23 cellular contexts compared by ENCODE assay signal in the genomic region with DNA sequence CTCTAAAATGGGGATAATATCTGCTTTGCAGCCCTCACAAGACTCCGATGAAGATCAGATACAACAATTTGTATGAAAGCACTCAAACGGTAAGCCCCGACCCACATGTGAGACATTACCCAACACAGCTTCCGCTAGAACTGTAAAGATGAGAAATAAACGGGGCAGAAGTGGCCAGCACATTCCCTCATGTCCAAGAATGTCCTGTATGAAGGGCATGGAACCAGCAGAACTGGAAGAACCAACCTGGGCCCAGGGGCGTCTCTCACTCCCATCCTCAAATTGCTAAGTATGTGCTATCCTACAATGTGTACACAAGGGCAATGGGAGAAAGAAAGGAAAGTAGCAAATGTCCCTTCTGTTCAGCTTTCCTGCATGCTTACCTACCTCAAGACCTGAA. TPM values are rescaled to one million over a fixed set of nuclear protein-coding genes. Genes with fewer than 3 reads are reported as not detected.
DNase-seq lines count a peak whose midpoint lies in the region; ATAC-seq and TF ChIP-seq lines count a peak whose summit lies in the region.
"Had no signal": no experiment of that assay in that cellular context is flagged by ENCODE, and none has a peak within 500 bp of the region (broad histone marks: within the 10 kb centered on the region; RNA-seq: fewer than 3 reads in every experiment).

No MANE protein-coding gene starts in this region.

- H3K18ac ChIP-seq in mesendoderm (ENCODE audit: low read length), result no peak overlapping the region

- no peaks in the 10 kb centered on the region for H3K79me1 ChIP-seq in mesendoderm (ENCODE audit: low read length)

- no peak overlapping the region for H3K9ac ChIP-seq in mesendoderm (ENCODE audit: low read length)
- H3K9ac ChIP-seq: BLaER1 treated with 17β-estradiol and CSF1 and Interleukin-3, amounts not matched to agents 10 nM and 100 nM had no signal

- H2BK5ac ChIP-seq in mesendoderm (ENCODE audit: low read length), result peak overlapping the region; percentile 6

- 82% methylated on average over 6 of the region's 6 CpGs for WGBS in right cardiac atrium
- no CpG with 5 or more reads among the region's 6 CpGs for WGBS in mesendoderm (ENCODE audit: extremely low coverage, insufficient coverage, low lambda C conversion rate)

- TF ChIP-seq CTCF in cardiac muscle cell (IDR thresholded peaks at IDR 0.05; ENCODE audit: low read depth, low read length) (no peak), neutrophil (IDR thresholded peaks at IDR 0.05) (no peak)

- H3K56ac ChIP-seq in mesendoderm (ENCODE audit: low read length), result peak overlapping the region; percentile 28

- no peak overlapping the region for H4K5ac ChIP-seq in mesendoderm (ENCODE audit: low read length)

- H3K79me2 ChIP-seq in mesendoderm (ENCODE audit: control insufficient read depth, insufficient read depth, low read length), result no peaks in the 10 kb centered on the region

- peak overlapping the region; percentile 57 for H2AK5ac ChIP-seq in mesendoderm (ENCODE audit: low read length)

- H3K36me3 ChIP-seq in cardiac muscle cell (no peaks in the 10 kb centered on the region), mesendoderm (ENCODE audit: control insufficient read depth, insufficient read depth, low read length) (no peaks in the 10 kb centered on the region), neutrophil (peaks cover 57% of the 10 kb centered on the region)

- H3K4ac ChIP-seq in mesendoderm (ENCODE audit: low read depth, low read length), result no peak overlapping the region

- no peak overlapping the region for H3K4me2 ChIP-seq in mesendoderm (ENCODE audit: low read length)
- H3K4me2 ChIP-seq: A549; BLaER1 treated with 17β-estradiol and CSF1 and Interleukin-3, amounts not matched to agents 10 nM and 100 nM had no signal

- ATAC-seq in right cardiac atrium, result no peak
- ATAC-seq in HG02885 (IDR thresholded peaks at IDR 0.05; ENCODE audit: poor library complexity, unreplicated experiment), result no peak
- ATAC-seq: A549; CD8-positive, alpha-beta T cell; GM12878 had no signal

- H3K4me3 ChIP-seq in cardiac muscle cell (no peak overlapping the region), right cardiac atrium (ENCODE audit: low read length) (no peak overlapping the region), mesendoderm (ENCODE audit: low read length) (no peak overlapping the region), neutrophil (ENCODE audit: low read depth in 1 of 2, low read length in 1 of 2) (no peak overlapping the region)
- H3K4me3 ChIP-seq: A549; BLaER1 treated with 17β-estradiol and CSF1 and Interleukin-3, amounts not matched to agents 10 nM and 100 nM; GM12878 had no signal

- H3K9me3 ChIP-seq in cardiac muscle cell (ENCODE audit: low read depth) (no peaks in the 10 kb centered on the region), right cardiac atrium (ENCODE audit: control insufficient read depth, low read length) (no peaks in the 10 kb centered on the region), neutrophil (no peaks in the 10 kb centered on the region)
- H3K9me3 ChIP-seq: A549; BLaER1 treated with 17β-estradiol and CSF1 and Interleukin-3, amounts not matched to agents 10 nM and 100 nM had no signal

- peaks cover 12% of the 10 kb centered on the region for H3K4me1 ChIP-seq in cardiac muscle cell (ENCODE audit: low read depth)
- no peaks in the 10 kb centered on the region for H3K4me1 ChIP-seq in right cardiac atrium (ENCODE audit: control insufficient read depth, insufficient read depth, low read length)
- H3K4me1 ChIP-seq in mesendoderm (ENCODE audit: control insufficient read depth, low read depth, low read length), result peaks cover 5% of the 10 kb centered on the region
- H3K4me1 ChIP-seq in neutrophil (ENCODE audit: control insufficient read depth in 1 of 2, insufficient read depth in 1 of 2, low read depth in 1 of 2, low read length in 1 of 2), result peaks cover 18 to 21% of the 10 kb centered on the region in 2 experiments
- H3K4me1 ChIP-seq: A549 had no signal

- H2BK15ac ChIP-seq in mesendoderm (replicated peaks; ENCODE audit: low read depth), result no peak overlapping the region

- DNase-seq in cardiac muscle cell (ENCODE audit: low read depth in 1 of 2, low spot score in 1 of 2) (no peak), right cardiac atrium (no peak), mesendoderm (no peak), putamen (ENCODE audit: low spot score) (no peak), T-helper 9 cell (no peak)
- DNase-seq: AML-193; CD4-positive, alpha-beta T cell; CD8-positive, alpha-beta T cell; DMS 273 treated with DMSO at 0.1 percent for 48 hours; DMS153; DMS53; DMS79; DND-41; EL; GDM1 had no signal

- no peak overlapping the region for H4K8ac ChIP-seq in mesendoderm (ENCODE audit: low read depth, low read length)

- no peak overlapping the region for H2BK120ac ChIP-seq in mesendoderm (ENCODE audit: low read depth, low read length)

- H3K23ac ChIP-seq in mesendoderm (ENCODE audit: low read length), result no peak overlapping the region

- peak overlapping the region; percentile 73 for H3K27ac ChIP-seq in cardiac muscle cell
- no peak overlapping the region for H3K27ac ChIP-seq in right cardiac atrium (ENCODE audit: low read length)
- no peak overlapping the region for H3K27ac ChIP-seq in mesendoderm (ENCODE audit: low read depth, low read length)
- peak overlapping the region; percentile 11 for H3K27ac ChIP-seq in neutrophil
- H3K27ac ChIP-seq: 22Rv1; A549; BLaER1 treated with 17β-estradiol and CSF1 and Interleukin-3, amounts not matched to agents 10 nM and 100 nM; C4-2B had no signal

- intact Hi-C loops in right cardiac atrium (cut with DNase I), result no loop called here

- H3K27me3 ChIP-seq in cardiac muscle cell, result no peaks in the 10 kb centered on the region
- H3K27me3 ChIP-seq in right cardiac atrium (ENCODE audit: control insufficient read depth, insufficient read depth), result no peaks in the 10 kb centered on the region
- H3K27me3 ChIP-seq in mesendoderm (ENCODE audit: insufficient read depth, low read length, poor library complexity), result no peaks in the 10 kb centered on the region
- H3K27me3 ChIP-seq in neutrophil, result no peaks in the 10 kb centered on the region
- H3K27me3 ChIP-seq: BLaER1 treated with 17β-estradiol and CSF1 and Interleukin-3, amounts not matched to agents 10 nM and 100 nM had no signal

RNA-seq across cellular contexts. Expression of gene CCDC125, which starts 33.0 kb away (rescaled TPM):
- total RNA-seq in cardiac muscle cell (0.81 and 4.4 TPM in 2 replicates), right cardiac atrium (1 to 10 TPM; 3.6 to 5.3 (median 4.3) TPM)
- polyA plus RNA-seq in cardiac muscle cell (0.65 and 1.9 TPM in 2 replicates), right cardiac atrium (1.9 TPM)
- polyA plus RNA-seq in mesendoderm (2013, experiment 1 of 2), result 0.95 TPM
- 1.1 TPM for polyA plus RNA-seq in mesendoderm (2013, experiment 2 of 2)
- total RNA-seq: G401 had no signal

Comparison
In these comparisons a context has a peak if more than half of its experiments do, and no peak if none do; other contexts are left out.
1. H3K27ac ChIP-seq: peak in cardiac muscle cell (single experiment) and neutrophil (single experiment); none in right cardiac atrium (single experiment) and mesendoderm (single experiment).